In genomic region chr10:117740088-117740487, GRCh38 we compare ENCODE assay signal across 20 cellular contexts.
"Had no signal": no experiment of that assay in that cellular context is flagged by ENCODE, and none has a peak within 500 bp of the region (broad histone marks: within the 10 kb centered on the region; RNA-seq: fewer than 3 reads in every experiment).

No MANE protein-coding gene starts in this region.

- ATAC-seq: HepG2, Panc1, PC-3, T-cell had no signal

- H3K9me2 ChIP-seq: SK-N-SH had no signal

- DNase-seq: IMR-90, KBM-7, NCI-H1092, NCI-H1105 treated with DMSO at 0.1 percent for 48 hours, NCI-H1417 treated with DMSO at 0.1 percent for 48 hours, NCI-H146, NCI-H187, NCI-H2029, NCI-H2227 treated with DMSO at 0.1 percent for 48 hours, NCI-H524, NCI-H526 treated with DMSO at 0.1 percent for 48 hours, NCI-H748 treated with DMSO at 0.1 percent for 48 hours, PC-3, SHP77, SK-N-SH, SW 1271, T-cell had no signal

- H3K27ac ChIP-seq: RWPE1 had no signal

- FAIRE-seq: HepG2 had no signal

- H3K9ac ChIP-seq: SK-N-SH had no signal

- H3K4me2 ChIP-seq: SK-N-SH had no signal

- H3K9me3 ChIP-seq: SK-N-SH had no signal
